ENCODE assay signal across 17 cellular contexts in genomic region chr3:172519241-172519640, GRCh38. TPM values are rescaled to one million over a fixed set of nuclear protein-coding genes. Genes with fewer than 3 reads are reported as not detected.
DNase-seq lines count a peak whose midpoint lies in the region; ATAC-seq and TF ChIP-seq lines count a peak whose summit lies in the region.
"Had no signal": no experiment of that assay in that cellular context is flagged by ENCODE, and none has a peak within 500 bp of the region (broad histone marks: within the 10 kb centered on the region; RNA-seq: fewer than 3 reads in every experiment).

No MANE protein-coding gene starts in this region.

- DNase-seq in activated CD4-positive, alpha-beta T cell treated with anti-CD3 and anti-CD28 coated beads, Interleukin-2, amount 10 ng/mL, durations not matched to agents 24 days and 14 days, result no peak
- DNase-seq in activated CD4-positive, alpha-beta T cell treated with anti-CD3 and anti-CD28 coated beads, Interleukin-2, amount 50 U/mL, for 1 hour, result no peak
- DNase-seq in kidney glomerular epithelial cell (lab: John Stamatoyannopoulos, UW) (no peak), posterior vena cava (ENCODE audit: low spot score) (no peak)
- DNase-seq: Caco-2; effector CD4-positive, alpha-beta T cell; foreskin fibroblast; NCI-H446 treated with DMSO at 0.1 percent for 48 hours; tibial artery; WERI-Rb-1 had no signal

- H3F3A ChIP-seq in Loucy (ENCODE audit: low read depth), result no peaks in the 10 kb centered on the region; the same call in 1 of the 2 replicates

- intact Hi-C loops in activated CD4-positive, alpha-beta T cell treated with anti-CD3 and anti-CD28 coated beads, Interleukin-2, amount 10 ng/mL, durations not matched to agents 24 days and 14 days (cut with micrococcal nuclease), result no loop called here
- intact Hi-C loops in posterior vena cava (cut with DNase I), result loop anchor here in 1 of 2 donors (10.0 kb wide), 1 partner anchor 76 kb away; no protein-coding TSS in a partner anchor

- H3K4me1 ChIP-seq in Loucy (ENCODE audit: insufficient read depth, low read length, poor library complexity, severe bottlenecking) (peaks cover 44% of the 10 kb centered on the region), duodenal mucosa (ENCODE audit: control insufficient read depth in 1 of 2, insufficient read depth in 2 of 2, low read length in 2 of 2) (peaks cover 58 to 62% of the 10 kb centered on the region in 2 donors), parathyroid adenoma (peaks cover 52% of the 10 kb centered on the region)
- H3K4me1 ChIP-seq: Caco-2 had no signal

- H3K79me2 ChIP-seq in Loucy (ENCODE audit: insufficient read depth, low read length) (no peaks in the 10 kb centered on the region), parathyroid adenoma (peaks cover 29% of the 10 kb centered on the region)

- H3K36me3 ChIP-seq in Loucy (ENCODE audit: insufficient read depth, low read length), result no peaks in the 10 kb centered on the region
- peaks cover 5 to 22% of the 10 kb centered on the region in 2 donors for H3K36me3 ChIP-seq in duodenal mucosa (ENCODE audit: control insufficient read depth in 1 of 2, insufficient read depth in 2 of 2, low read length in 2 of 2)
- no peaks in the 10 kb centered on the region for H3K36me3 ChIP-seq in parathyroid adenoma (ENCODE audit: control insufficient read depth, insufficient read depth, low read length)
- H3K36me3 ChIP-seq: SJSA1, tibial artery, WERI-Rb-1 had no signal

- H3K9me2 ChIP-seq in Loucy (replicated peaks; ENCODE audit: low read depth, low read length), result no peaks in the 10 kb centered on the region

- no peaks in the 10 kb centered on the region for H4K20me1 ChIP-seq in Loucy (ENCODE audit: insufficient read depth, low read length, poor library complexity, severe bottlenecking)

- H3K9ac ChIP-seq in Loucy (ENCODE audit: low read depth, low read length, poor library complexity, severe bottlenecking) (no peak overlapping the region), duodenal mucosa (ENCODE audit: low read depth in 1 of 2, low read length in 2 of 2) (no peak overlapping the region), parathyroid adenoma (no peak overlapping the region)

- no peaks in the 10 kb centered on the region for H3K27me3 Mint-ChIP-seq in activated CD4-positive, alpha-beta T cell treated with anti-CD3 and anti-CD28 coated beads, Interleukin-2, amount 10 ng/mL, durations not matched to agents 24 days and 14 days
- H3K27me3 Mint-ChIP-seq: progenitor cell of endocrine pancreas had no signal

- H3K4me3 ChIP-seq in Loucy (ENCODE audit: low read length, poor library complexity, severe bottlenecking) (no peak overlapping the region), duodenal mucosa (ENCODE audit: low read depth in 1 of 2, low read length in 2 of 2) (peak overlapping the region; percentile 37 to 98), parathyroid adenoma (ENCODE audit: low read depth, low read length) (peak overlapping the region; percentile 99)
- H3K4me3 ChIP-seq: A549, SJSA1, tibial artery had no signal

- H3K4me2 ChIP-seq in Loucy (ENCODE audit: low read depth, low read length, poor library complexity, severe bottlenecking) (peak overlapping the region; percentile 65), parathyroid adenoma (ENCODE audit: low read length) (peak overlapping the region; percentile 57)
- H3K4me2 ChIP-seq: A549 had no signal

- H3K36me3 Mint-ChIP-seq in activated CD4-positive, alpha-beta T cell treated with anti-CD3 and anti-CD28 coated beads, Interleukin-2, amount 10 ng/mL, durations not matched to agents 24 days and 14 days (ENCODE audit: low read depth), result peaks cover 75% of the 10 kb centered on the region

- no peak for ATAC-seq in GM18502 (IDR thresholded peaks at IDR 0.05; ENCODE audit: poor library complexity, unreplicated experiment)
- ATAC-seq: A549 had no signal

- H3K9me3 ChIP-seq in Loucy (ENCODE audit: insufficient read depth, low read depth, low read length), result no peaks in the 10 kb centered on the region
- H3K9me3 ChIP-seq in duodenal mucosa (ENCODE audit: control insufficient read depth in 1 of 2, low read length in 2 of 2), result no peaks in the 10 kb centered on the region
- H3K9me3 ChIP-seq in parathyroid adenoma (ENCODE audit: control insufficient read depth, low read length), result no peaks in the 10 kb centered on the region
- H3K9me3 ChIP-seq: A549, Caco-2, SJSA1, tibial artery had no signal

- peak overlapping the region; percentile 87 for H3K4me3 Mint-ChIP-seq in activated CD4-positive, alpha-beta T cell treated with anti-CD3 and anti-CD28 coated beads, Interleukin-2, amount 10 ng/mL, durations not matched to agents 24 days and 14 days

- H3K27ac ChIP-seq in duodenal mucosa (ENCODE audit: low read depth, low read length), result no peak overlapping the region
- H3K27ac ChIP-seq in parathyroid adenoma, result peak overlapping the region; percentile 97
- H3K27ac ChIP-seq: A549, SJSA1, tibial artery, WERI-Rb-1 had no signal

- no peaks in the 10 kb centered on the region for H3K9me3 Mint-ChIP-seq in activated CD4-positive, alpha-beta T cell treated with anti-CD3 and anti-CD28 coated beads, Interleukin-2, amount 10 ng/mL, durations not matched to agents 24 days and 14 days

- H3K27ac Mint-ChIP-seq in activated CD4-positive, alpha-beta T cell treated with anti-CD3 and anti-CD28 coated beads, Interleukin-2, amount 10 ng/mL, durations not matched to agents 24 days and 14 days, result peak overlapping the region; percentile 78
- H3K27ac Mint-ChIP-seq: progenitor cell of endocrine pancreas had no signal

- H2AFZ ChIP-seq in Loucy (ENCODE audit: low read length) (no peak overlapping the region), parathyroid adenoma (no peak overlapping the region)

- no peaks in the 10 kb centered on the region for H3K27me3 ChIP-seq in Loucy (ENCODE audit: insufficient read depth, low read length, poor library complexity, severe bottlenecking)
- H3K27me3 ChIP-seq in duodenal mucosa (ENCODE audit: control insufficient read depth in 1 of 2, insufficient read depth in 2 of 2, low read length in 2 of 2), result no peaks in the 10 kb centered on the region
- no peaks in the 10 kb centered on the region for H3K27me3 ChIP-seq in parathyroid adenoma (ENCODE audit: control insufficient read depth, insufficient read depth, low read length)
- H3K27me3 ChIP-seq: SJSA1, tibial artery had no signal

- H3K4me1 Mint-ChIP-seq in activated CD4-positive, alpha-beta T cell treated with anti-CD3 and anti-CD28 coated beads, Interleukin-2, amount 10 ng/mL, durations not matched to agents 24 days and 14 days, result peaks cover 63% of the 10 kb centered on the region

- TF ChIP-seq CTCF in Loucy (conservative IDR thresholded peaks at IDR 0.05; ENCODE audit: low read length), result no peak
- TF ChIP-seq CTCF in parathyroid adenoma (IDR thresholded peaks at IDR 0.05), result no peak

RNA-seq across cellular contexts. Expression of gene TNFSF10, which starts 4.0 kb away (rescaled TPM):
- 71.5 and 77.5 TPM in 2 replicates for total RNA-seq in activated CD4-positive, alpha-beta T cell treated with anti-CD3 and anti-CD28 coated beads, Interleukin-2, amount 10 ng/mL, durations not matched to agents 24 days and 14 days
- total RNA-seq in posterior vena cava, result 10 to 100 TPM; 17.3 to 18.7 TPM
- total RNA-seq: Caco-2 had no signal
